ENCODE assay signal across 14 cellular contexts in the genomic region with DNA sequence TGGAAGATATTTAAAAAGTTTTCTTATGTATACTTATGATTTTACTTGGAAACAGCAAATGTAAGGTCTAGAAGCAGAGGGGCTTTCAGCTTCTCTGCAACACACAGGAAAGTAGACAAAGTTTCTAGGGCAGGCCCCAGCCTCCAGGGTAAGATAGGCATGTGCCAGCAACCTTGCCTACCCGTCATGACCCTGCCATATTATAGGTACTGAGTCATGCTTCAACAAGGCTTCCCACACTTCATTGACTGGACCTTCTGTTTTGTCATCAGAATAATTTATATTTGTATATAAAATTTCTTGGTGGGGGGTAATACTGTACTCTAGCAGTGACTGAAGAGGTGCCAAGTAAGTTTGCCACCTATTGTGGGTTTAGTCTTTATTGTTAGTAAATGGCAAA.
DNase-seq lines count a peak whose midpoint lies in the region; ATAC-seq and TF ChIP-seq lines count a peak whose summit lies in the region.
"Had no signal": no experiment of that assay in that cellular context is flagged by ENCODE, and none has a peak within 500 bp of the region (broad histone marks: within the 10 kb centered on the region; RNA-seq: fewer than 3 reads in every experiment).

No MANE protein-coding gene starts in this region.

- H3K4me3 ChIP-seq in neutrophil (ENCODE audit: low read depth in 1 of 2, low read length in 1 of 2) = no peak overlapping the region
- H3K4me3 ChIP-seq in adrenal gland = no peak overlapping the region
- H3K4me3 ChIP-seq: esophagus squamous epithelium had no signal

- no peak for TF ChIP-seq POLR2A in adrenal gland (IDR thresholded peaks at IDR 0.05)

- H3K36me3 ChIP-seq in neutrophil = no peaks in the 10 kb centered on the region
- no peaks in the 10 kb centered on the region for H3K36me3 ChIP-seq in adrenal gland (replicated peaks in 1 of 2)
- H3K36me3 ChIP-seq: esophagus squamous epithelium had no signal

- H3K4me1 ChIP-seq in neutrophil (ENCODE audit: control insufficient read depth in 1 of 2, insufficient read depth in 1 of 2, low read depth in 1 of 2, low read length in 1 of 2) (peaks cover 58 to 77% of the 10 kb centered on the region in 2 experiments), adrenal gland (replicated peaks in 1 of 2) (peaks cover 22 to 32% of the 10 kb centered on the region in 2 donors)

- H3K9me3 Mint-ChIP-seq in activated naive CD8-positive, alpha-beta T cell treated with anti-CD3 and anti-CD28 coated beads, Interleukin-2, amount 10 ng/mL, durations not matched to agents 7 days and 5 days = no peaks in the 10 kb centered on the region
- H3K9me3 Mint-ChIP-seq in nephron progenitor cell = no peaks in the 10 kb centered on the region
- H3K9me3 Mint-ChIP-seq: brain, nephron had no signal

- H3K9me3 ChIP-seq in neutrophil = no peaks in the 10 kb centered on the region
- no peaks in the 10 kb centered on the region for H3K9me3 ChIP-seq in adrenal gland (replicated peaks in 1 of 3)
- H3K9me3 ChIP-seq: esophagus squamous epithelium had no signal

- peaks cover 70% of the 10 kb centered on the region for H3K4me1 Mint-ChIP-seq in activated naive CD8-positive, alpha-beta T cell treated with anti-CD3 and anti-CD28 coated beads, Interleukin-2, amount 10 ng/mL, durations not matched to agents 7 days and 5 days
- peaks cover 60% of the 10 kb centered on the region for H3K4me1 Mint-ChIP-seq in nephron progenitor cell

- TF ChIP-seq CTCF in neutrophil (IDR thresholded peaks at IDR 0.05) (no peak), adrenal gland (IDR thresholded peaks at IDR 0.05) (no peak), nephron progenitor cell (IDR thresholded peaks at IDR 0.05) (no peak)

- H3K27ac ChIP-seq in neutrophil (peak overlapping the region; percentile 60), adrenal gland (no peak overlapping the region)

- peak overlapping the region; percentile 82 for H3K27ac Mint-ChIP-seq in activated naive CD8-positive, alpha-beta T cell treated with anti-CD3 and anti-CD28 coated beads, Interleukin-2, amount 10 ng/mL, durations not matched to agents 7 days and 5 days
- no peak overlapping the region for H3K27ac Mint-ChIP-seq in nephron progenitor cell

- peak; percentile 40 to 53 for ATAC-seq in activated CD4-positive, CD25-positive, alpha-beta regulatory T cell treated with anti-CD3 and anti-CD28 coated beads, Interleukin-2, amount 50 U/mL, for 24 hours
- peak; percentile 43 for ATAC-seq in activated naive CD8-positive, alpha-beta T cell treated with anti-CD3 and anti-CD28 coated beads, Interleukin-2, amount 10 ng/mL, durations not matched to agents 7 days and 5 days (ENCODE audit: low read depth)

- H3K4me3 Mint-ChIP-seq in activated naive CD8-positive, alpha-beta T cell treated with anti-CD3 and anti-CD28 coated beads, Interleukin-2, amount 10 ng/mL, durations not matched to agents 7 days and 5 days = peak overlapping the region; percentile 75
- H3K4me3 Mint-ChIP-seq in nephron progenitor cell = no peak overlapping the region
- H3K4me3 Mint-ChIP-seq: brain, nephron had no signal

- intact Hi-C loops in adrenal gland (cut with DNase I) = no loop called here

- POLR2A ChIA-PET in activated naive CD8-positive, alpha-beta T cell treated with anti-CD3 and anti-CD28 coated beads, Interleukin-2, amount 10 ng/mL, durations not matched to agents 7 days and 5 days (lab: Charles Lee) = no interaction called here

- no peaks in the 10 kb centered on the region for H3K27me3 Mint-ChIP-seq in activated naive CD8-positive, alpha-beta T cell treated with anti-CD3 and anti-CD28 coated beads, Interleukin-2, amount 10 ng/mL, durations not matched to agents 7 days and 5 days
- H3K27me3 Mint-ChIP-seq in nephron progenitor cell (ENCODE audit: low read depth, poor library complexity) = peaks cover 3% of the 10 kb centered on the region
- H3K27me3 Mint-ChIP-seq: brain had no signal

- 7 to 50% (median 35%) methylated on average over 1 of the region's 1 CpG for WGBS in adrenal gland, 4 donors

- no peak for DNase-seq in activated CD4-positive, CD25-positive, alpha-beta regulatory T cell (lab: John Stamatoyannopoulos, UW)
- DNase-seq in LHCN-M2 (ENCODE audit: low read depth) = peak; percentile 36
- no peak for DNase-seq in activated naive CD8-positive, alpha-beta T cell treated with anti-CD3 and anti-CD28 coated beads, Interleukin-2, amount 10 ng/mL, durations not matched to agents 7 days and 5 days
- DNase-seq in adrenal gland = no peak
- DNase-seq in nephron progenitor cell = no peak
- no peak for DNase-seq in RPMI8226
- DNase-seq: ACHN; esophagus squamous epithelium; GF-D8; stimulated activated CD4-positive, alpha-beta T cell treated with anti-CD3 and anti-CD28 coated beads, Interleukin-12 subunit alpha, Interleukin-12 subunit beta, amount 100 ng/mL, for 4 hours had no signal

- H3K27me3 ChIP-seq in neutrophil = no peaks in the 10 kb centered on the region
- H3K27me3 ChIP-seq in adrenal gland = no peaks in the 10 kb centered on the region
- H3K27me3 ChIP-seq: esophagus squamous epithelium had no signal

- peaks cover 6% of the 10 kb centered on the region for H3K36me3 Mint-ChIP-seq in activated naive CD8-positive, alpha-beta T cell treated with anti-CD3 and anti-CD28 coated beads, Interleukin-2, amount 10 ng/mL, durations not matched to agents 7 days and 5 days
- H3K36me3 Mint-ChIP-seq in nephron progenitor cell (ENCODE audit: low read depth) = no peaks in the 10 kb centered on the region
- H3K36me3 Mint-ChIP-seq: brain had no signal
